Comparison of ENCODE assay signal across 10 cellular contexts in the genomic region with DNA sequence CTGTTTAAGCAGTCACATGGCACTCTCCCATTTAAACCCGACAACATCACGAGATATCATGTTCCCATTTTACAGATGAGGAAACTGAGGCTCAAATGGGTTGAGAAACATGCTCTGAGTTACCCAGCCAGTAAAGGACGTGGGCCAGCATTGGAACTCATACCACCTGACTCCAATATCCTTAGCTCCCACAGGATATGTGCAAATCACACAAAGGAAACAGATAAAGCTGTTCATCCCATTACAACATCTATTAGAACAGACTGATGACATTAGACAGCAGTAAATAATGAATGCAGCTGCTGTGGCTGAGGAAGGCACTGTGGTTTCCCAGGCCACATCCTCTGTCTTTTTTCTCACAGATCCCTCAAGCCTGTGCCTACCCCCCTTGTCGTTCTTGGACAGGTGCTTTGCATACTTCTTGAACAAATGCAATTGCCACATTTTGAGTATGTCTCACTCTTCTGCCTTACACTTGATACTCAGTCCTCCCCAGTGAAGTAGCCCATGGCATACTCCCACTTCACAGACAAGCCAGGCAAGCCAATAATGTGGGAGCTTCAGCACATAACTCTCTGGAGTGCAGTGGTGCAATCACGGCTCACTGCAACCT. TPM values are rescaled to one million over a fixed set of nuclear protein-coding genes. Genes with fewer than 3 reads are reported as not detected.
DNase-seq lines count a peak whose midpoint lies in the region; ATAC-seq, FAIRE-seq and TF ChIP-seq lines count a peak whose summit lies in the region.
"Had no signal": no experiment of that assay in that cellular context is flagged by ENCODE, and none has a peak within 500 bp of the region (broad histone marks: within the 10 kb centered on the region; RNA-seq: fewer than 3 reads in every experiment).

No MANE protein-coding gene starts in this region.

- H3K4me2 ChIP-seq in Karpas-422 (ENCODE audit: low read depth, low read length, poor library complexity, severe bottlenecking) (no peak overlapping the region), smooth muscle cell (no peak overlapping the region)

- DNase-seq in GM18507 (ENCODE audit: extremely low spot score, insufficient read length, low read depth): peak; percentile 35
- peak; percentile 16 for DNase-seq in M059J (ENCODE audit: low read depth)
- DNase-seq in heart right ventricle: no peak
- DNase-seq in Karpas-422: no peak
- no peak for DNase-seq in NCI-H2107 (lab: John Stamatoyannopoulos, UW)
- no peak for DNase-seq in HK-2 (ENCODE audit: unreplicated experiment)
- no peak for DNase-seq in smooth muscle cell (lab: John Stamatoyannopoulos, UW; ENCODE audit: unreplicated experiment)
- DNase-seq: IMR-90 had no signal

- H3K27me3 ChIP-seq in heart right ventricle (no peaks in the 10 kb centered on the region), Karpas-422 (ENCODE audit: low read length) (no peaks in the 10 kb centered on the region), smooth muscle cell (ENCODE audit: low read depth) (peaks cover 3% of the 10 kb centered on the region)

- H4K20me1 ChIP-seq in Karpas-422 (ENCODE audit: insufficient read depth, low read depth, low read length) (no peaks in the 10 kb centered on the region), smooth muscle cell (ENCODE audit: low read depth) (no peaks in the 10 kb centered on the region)

- H2AFZ ChIP-seq in Karpas-422 (ENCODE audit: low read length) (no peak overlapping the region), smooth muscle cell (ENCODE audit: low read depth) (no peak overlapping the region)

- intact Hi-C loops in heart right ventricle (cut with DNase I): no loop called here

- no peaks in the 10 kb centered on the region for H3K9me2 ChIP-seq in Karpas-422 (replicated peaks; ENCODE audit: insufficient read depth, low read length)

- no peaks in the 10 kb centered on the region for H3K9me3 ChIP-seq in heart right ventricle
- H3K9me3 ChIP-seq in Karpas-422 (ENCODE audit: low read length): no peaks in the 10 kb centered on the region
- H3K9me3 ChIP-seq in smooth muscle cell (replicated peaks; ENCODE audit: low read depth): no peaks in the 10 kb centered on the region

- H3K9ac ChIP-seq in Karpas-422 (ENCODE audit: low read length) (no peak overlapping the region), smooth muscle cell (ENCODE audit: low read depth) (no peak overlapping the region)

- peaks cover 0 to 55% (median 28%) of the 10 kb centered on the region in 9 donors for H3K4me1 ChIP-seq in heart right ventricle
- no peaks in the 10 kb centered on the region for H3K4me1 ChIP-seq in Karpas-422 (ENCODE audit: low read length)
- H3K4me1 ChIP-seq in smooth muscle cell (ENCODE audit: low read depth): no peaks in the 10 kb centered on the region

- no peaks in the 10 kb centered on the region for H3F3A ChIP-seq in smooth muscle cell (ENCODE audit: low read depth)

- FAIRE-seq in GM18507 (lab: Jason Lieb, UNC): peak; percentile 91
- FAIRE-seq: colon had no signal

- H3K36me3 ChIP-seq in heart right ventricle (no peaks in the 10 kb centered on the region), Karpas-422 (ENCODE audit: insufficient read depth, low read length) (no peaks in the 10 kb centered on the region), smooth muscle cell (ENCODE audit: low read depth) (no peaks in the 10 kb centered on the region)

- no peaks in the 10 kb centered on the region for H3K79me2 ChIP-seq in Karpas-422 (ENCODE audit: low read length)
- H3K79me2 ChIP-seq in smooth muscle cell (ENCODE audit: low read depth): no peaks in the 10 kb centered on the region

- ATAC-seq in GM21723 (IDR thresholded peaks at IDR 0.05; ENCODE audit: unreplicated experiment): peak; percentile 100
- peak in 5 of 8 donors; percentile 33 to 62 (median 35) for ATAC-seq in heart right ventricle

- TF ChIP-seq CTCF in heart right ventricle (IDR thresholded peaks at IDR 0.05): no peak
- no peak for TF ChIP-seq CTCF in smooth muscle cell (IDR thresholded peaks at IDR 0.05; ENCODE audit: borderline replicate concordance, insufficient read depth, poor library complexity, severe bottlenecking)

- H3K4me3 ChIP-seq in heart right ventricle (no peak overlapping the region), Karpas-422 (ENCODE audit: low read length) (no peak overlapping the region), smooth muscle cell (no peak overlapping the region)

- WGBS in heart right ventricle, 2 donors: 69 to 74% methylated on average over 5 of the region's 5 CpGs
- 87% methylated on average over 5 of the region's 5 CpGs for WGBS in smooth muscle cell (ENCODE audit: low lambda C conversion rate)

- H3K27ac ChIP-seq in heart right ventricle: peak overlapping the region in 4 of 10 donors; percentile 49 to 89 (median 79)
- no peak overlapping the region for H3K27ac ChIP-seq in Karpas-422 (ENCODE audit: low read length)
- H3K27ac ChIP-seq in smooth muscle cell (ENCODE audit: low read depth): no peak overlapping the region

RNA-seq across cellular contexts. Expression of a gene that starts 17.7 kb away (rescaled TPM):
- 0.07 and 0.25 TPM in 2 replicates for total RNA-seq in M059J (2014; rRNA removed; shearing (Covaris generic))
- total RNA-seq in heart right ventricle (10 to 100 TPM in 9 of 10 donors, 1 to 10 TPM in 1; 9.5 to 31.0 (median 17.7) TPM), smooth muscle cell (20.0 and 24.3 TPM in 2 replicates)
- polyA plus RNA-seq in heart right ventricle (1 to 10 TPM; 4.1 to 7.8 TPM), smooth muscle cell (3.7 and 7.5 TPM in 2 replicates)
- total RNA-seq in Karpas-422 (2014; rRNA removed; shearing (Covaris generic); ENCODE audit: low replicate concordance): not detected in 2 replicates

Comparison
In these comparisons a context has a peak if more than half of its experiments do, and no peak if none do; other contexts are left out.
1. DNase-seq: peak in GM18507 (single experiment) and M059J (single experiment); none in heart right ventricle (0 of 2), Karpas-422 (single experiment), NCI-H2107 (single experiment), HK-2 (single experiment) and smooth muscle cell (single experiment).